27 cellular contexts compared by ENCODE assay signal in genomic region chr12:65051196-65051595, GRCh38.
"Had no signal": no experiment of that assay in that cellular context is flagged by ENCODE, and none has a peak within 500 bp of the region (broad histone marks: within the 10 kb centered on the region; RNA-seq: fewer than 3 reads in every experiment).

No MANE protein-coding gene starts in this region.

- DNase-seq: activated CD4-positive, alpha-beta T cell treated with anti-CD3 and anti-CD28 coated beads for 4 hours; activated CD4-positive, alpha-beta T cell treated with anti-CD3 and anti-CD28 coated beads, Interleukin-2, amount 50 U/mL, for 48 hours; activated CD8-positive, alpha-beta memory T cell treated with anti-CD3 and anti-CD28 coated beads for 24 hours; activated effector memory CD4-positive, alpha-beta T cell treated with anti-CD3 and anti-CD28 coated beads, Interleukin-2, amount 50 U/mL, for 16 hours; activated naive CD4-positive, alpha-beta T cell treated with anti-CD3 and anti-CD28 coated beads for 36 hours; activated naive CD8-positive, alpha-beta T cell treated with anti-CD3 and anti-CD28 coated beads for 36 hours; adrenal gland; aorta; body of pancreas; effector CD8-positive, alpha-beta T cell; heart left ventricle; left lung; lower lobe of right lung; mesenchymal stem cell; natural killer cell; posterior cingulate gyrus; right cardiac atrium; stimulated activated CD4-positive, alpha-beta T cell treated with anti-CD3 and anti-CD28 coated beads, Interleukin-4, amount 100 ng/mL, for 1 hour; stimulated activated naive CD8-positive, alpha-beta T cell treated with anti-CD3 and anti-CD28 coated beads, Interleukin-15, amount 100 ng/mL, for 72 hours; substantia nigra; thyroid gland had no signal

- H3K4me1 ChIP-seq: adrenal gland, body of pancreas, heart left ventricle, left lung, lower lobe of right lung, thyroid gland, upper lobe of left lung, vagina had no signal

- H3K4me3 ChIP-seq: adrenal gland, body of pancreas, heart left ventricle, left lung, lower lobe of right lung, thyroid gland, upper lobe of left lung, vagina had no signal

- ATAC-seq: body of pancreas; heart left ventricle; left lung; lower lobe of right lung; natural killer cell; right cardiac atrium; stimulated activated effector memory CD8-positive, alpha-beta T cell treated with anti-CD3 and anti-CD28 coated beads, Interleukin-12 subunit alpha, Interleukin-12 subunit beta, amount 100 ng/mL, for 72 hours; stimulated activated naive CD8-positive, alpha-beta T cell treated with anti-CD3 and anti-CD28 coated beads, Interleukin-15, amount 100 ng/mL, for 72 hours had no signal

- H3K27me3 ChIP-seq: body of pancreas, left lung, thyroid gland, upper lobe of left lung, vagina had no signal

- H3K27ac ChIP-seq: adrenal gland, body of pancreas, heart left ventricle, left lung, lower lobe of right lung, thyroid gland, upper lobe of left lung, vagina, VCaP had no signal

- H3K36me3 ChIP-seq: adrenal gland, heart left ventricle, left lung, lower lobe of right lung, thyroid gland, upper lobe of left lung, vagina had no signal

- H3K9me3 ChIP-seq: adrenal gland, body of pancreas, heart left ventricle, left lung, lower lobe of right lung, thyroid gland, upper lobe of left lung, vagina had no signal

- FAIRE-seq: colon, endometrium had no signal
